ENCODE assay signal across 1 cellular context in the genomic region with DNA sequence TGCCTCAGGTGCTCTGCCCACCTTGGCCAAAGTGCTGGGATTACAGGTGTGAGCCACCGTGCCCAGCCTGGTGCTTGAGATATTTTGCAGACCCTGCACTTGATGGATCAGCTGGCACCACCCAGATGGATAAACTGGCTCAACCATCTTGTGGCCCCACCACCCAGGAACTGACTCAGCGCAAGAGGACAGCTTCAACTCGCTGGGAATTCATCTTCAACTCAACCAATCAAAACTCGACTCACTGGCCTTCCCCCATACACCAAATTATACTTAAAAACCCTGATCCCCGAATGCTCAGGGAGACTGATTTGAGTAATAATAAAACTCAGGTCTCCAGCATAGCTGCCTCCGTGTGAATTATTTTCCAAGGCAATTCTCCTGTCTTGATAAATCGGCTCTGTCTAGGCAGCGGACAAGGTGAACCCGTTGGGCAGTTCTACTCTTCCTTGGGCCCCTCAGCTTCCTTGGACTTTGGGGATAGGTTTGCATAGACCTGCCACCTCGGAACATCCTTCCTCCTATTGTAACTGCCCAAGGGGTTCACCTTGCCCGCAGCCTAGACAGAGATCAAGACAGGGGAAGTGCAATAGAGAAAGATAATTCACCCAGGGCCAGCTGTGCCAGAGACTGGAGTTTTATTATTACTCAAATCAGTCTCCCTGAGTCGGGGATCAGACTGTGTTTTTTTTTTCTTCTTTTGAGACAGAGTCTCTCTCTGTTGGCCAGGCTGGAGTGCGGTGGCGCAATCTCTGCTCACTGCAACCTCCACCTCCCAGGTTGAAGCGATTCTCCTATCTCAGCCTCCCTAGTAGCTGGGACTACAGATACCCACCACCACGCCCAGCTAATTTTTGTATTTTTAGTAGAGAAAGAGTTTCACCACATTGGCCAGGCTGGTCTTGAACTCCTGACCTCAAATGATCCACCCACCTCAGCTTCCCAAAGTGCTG.
TF ChIP-seq lines count a peak whose summit lies in the region.

No MANE protein-coding gene starts in this region.

TF ChIP-seq in WTC11, 78 proteins besides CTCF, POLR2A, EP300 and RAD21:
- TF ChIP-seq GTF2I (CRISPR knock-in tag; conservative IDR thresholded peaks at IDR 0.05): peak; percentile 60; the same call in 1 of the 2 replicates
- peak; percentile 89 for TF ChIP-seq ZNF121 (CRISPR knock-in tag; IDR thresholded peaks at IDR 0.05)
- TF ChIP-seq, protein P1, sequence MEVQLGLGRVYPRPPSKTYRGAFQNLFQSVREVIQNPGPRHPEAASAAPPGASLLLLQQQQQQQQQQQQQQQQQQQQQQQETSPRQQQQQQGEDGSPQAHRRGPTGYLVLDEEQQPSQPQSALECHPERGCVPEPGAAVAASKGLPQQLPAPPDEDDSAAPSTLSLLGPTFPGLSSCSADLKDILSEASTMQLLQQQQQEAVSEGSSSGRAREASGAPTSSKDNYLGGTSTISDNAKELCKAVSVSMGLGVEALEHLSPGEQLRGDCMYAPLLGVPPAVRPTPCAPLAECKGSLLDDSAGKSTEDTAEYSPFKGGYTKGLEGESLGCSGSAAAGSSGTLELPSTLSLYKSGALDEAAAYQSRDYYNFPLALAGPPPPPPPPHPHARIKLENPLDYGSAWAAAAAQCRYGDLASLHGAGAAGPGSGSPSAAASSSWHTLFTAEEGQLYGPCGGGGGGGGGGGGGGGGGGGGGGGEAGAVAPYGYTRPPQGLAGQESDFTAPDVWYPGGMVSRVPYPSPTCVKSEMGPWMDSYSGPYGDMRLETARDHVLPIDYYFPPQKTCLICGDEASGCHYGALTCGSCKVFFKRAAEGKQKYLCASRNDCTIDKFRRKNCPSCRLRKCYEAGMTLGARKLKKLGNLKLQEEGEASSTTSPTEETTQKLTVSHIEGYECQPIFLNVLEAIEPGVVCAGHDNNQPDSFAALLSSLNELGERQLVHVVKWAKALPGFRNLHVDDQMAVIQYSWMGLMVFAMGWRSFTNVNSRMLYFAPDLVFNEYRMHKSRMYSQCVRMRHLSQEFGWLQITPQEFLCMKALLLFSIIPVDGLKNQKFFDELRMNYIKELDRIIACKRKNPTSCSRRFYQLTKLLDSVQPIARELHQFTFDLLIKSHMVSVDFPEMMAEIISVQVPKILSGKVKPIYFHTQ (CRISPR knock-in tag; IDR thresholded peaks at IDR 0.05): peak; percentile 47; the same call in 1 of the 2 replicates
